Comparison of ENCODE assay signal across 8 cellular contexts in the genomic region with DNA sequence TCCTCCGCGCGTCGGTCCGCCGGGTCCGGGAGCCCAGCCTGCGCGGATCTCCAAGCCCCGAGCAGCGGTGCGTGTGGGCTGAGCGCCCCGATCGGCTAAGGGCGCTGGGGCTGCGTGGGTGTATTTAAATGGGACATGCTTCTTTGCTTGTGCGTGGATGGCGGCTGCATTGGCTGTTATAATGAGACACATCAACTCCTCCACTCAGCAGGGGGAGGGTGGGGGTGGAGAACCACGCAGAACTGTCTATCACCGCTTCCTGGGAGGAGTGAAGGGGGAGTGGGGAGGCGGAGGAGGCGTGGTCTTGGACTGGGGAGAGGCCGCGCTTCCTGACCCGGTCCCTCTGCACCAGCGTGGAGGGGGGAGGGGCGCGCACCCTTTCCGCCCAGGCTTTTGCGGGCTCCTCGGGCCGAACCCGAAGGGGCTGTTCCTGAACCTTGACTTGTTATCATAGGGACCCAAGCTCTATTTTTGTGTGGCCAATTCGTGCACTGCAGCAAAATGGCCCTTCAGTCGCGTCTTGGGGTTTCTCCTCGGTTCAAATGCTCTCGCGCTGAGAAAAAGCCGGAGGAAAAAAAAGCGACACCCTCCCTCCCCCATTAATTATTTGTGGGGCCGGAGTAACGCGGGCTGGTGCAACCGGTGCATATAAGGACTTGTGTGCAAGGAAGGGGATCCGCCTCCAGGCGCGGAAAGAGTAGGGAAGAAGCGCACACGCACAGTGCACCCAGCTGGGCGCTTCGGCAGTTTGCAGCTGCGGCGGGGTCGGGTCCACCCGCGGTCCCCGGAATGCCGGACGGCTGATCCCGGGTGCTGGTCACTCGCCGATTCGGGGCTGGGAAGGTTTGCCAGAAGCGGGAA. TPM values are rescaled to one million over a fixed set of nuclear protein-coding genes. Genes with fewer than 3 reads are reported as not detected.
A peak's percentile ranks its signal among the peaks of the same experiment; 100 is the strongest.
DNase-seq lines count a peak whose midpoint lies in the region; ATAC-seq and TF ChIP-seq lines count a peak whose summit lies in the region.

Gene TNIK (minus strand): TSS at position 180 of the 861 bp plus-strand sequence. CDS start 342 bp downstream, outside the sequence.

- peak; percentile 90 for DNase-seq in NCI-H1105 treated with DMSO at 0.1 percent for 48 hours (lab: John Stamatoyannopoulos, UW)
- DNase-seq in T-helper 1 cell, result peak; percentile 91 to 95 (median 94)
- peak; percentile 97 for DNase-seq in amniotic epithelial cell (ENCODE audit: low read depth)
- peak; percentile 91 for DNase-seq in left cardiac atrium
- DNase-seq in prostate gland (ENCODE audit: low spot score), result peak; percentile 80

- TF ChIP-seq CTCF in GM12873 (IDR thresholded peaks at IDR 0.05; ENCODE audit: insufficient read depth, low read depth, low read length, missing control alignments) (peak; percentile 48), prostate gland (IDR thresholded peaks at IDR 0.05) (peak in 2 of 4 experiments; percentile 4 to 40)

- peaks cover 5% of the 10 kb centered on the region for H3K27me3 ChIP-seq in prostate gland (replicated peaks; ENCODE audit: insufficient read depth)

- intact Hi-C loops in left cardiac atrium (cut with DNase I) (no loop called here), prostate gland (cut with DNase I) (loop anchor here (5.0 kb wide), 1 partner anchor 273 kb away; no protein-coding TSS in a partner anchor)

- H3K4me3 ChIP-seq in prostate gland, result peak within 1 kb of the TSS; percentile 59 to 61
- H3K4me3 ChIP-seq in urinary bladder (ENCODE audit: low read depth, low read length), result peak within 1 kb of the TSS; percentile 71

- under 1% methylated on average over 47 of the region's 66 CpGs for WGBS in prostate gland
- under 1% methylated on average over 66 of the region's 66 CpGs for whole genome bisulfite sequencing in urinary bladder

- H3K36me3 ChIP-seq in prostate gland (no peaks in the 10 kb centered on the region), urinary bladder (ENCODE audit: insufficient read depth) (no peaks in the 10 kb centered on the region)

- peak; percentile 39 for TF ChIP-seq POLR2A in prostate gland (IDR thresholded peaks at IDR 0.05)

- peak within 1 kb of the TSS; percentile 52 to 66 for H3K27ac ChIP-seq in prostate gland
- H3K27ac ChIP-seq in urinary bladder (ENCODE audit: low read depth), result no peak within 1 kb of the TSS

- H3K4me1 ChIP-seq in prostate gland (replicated peaks), result no peaks in the 10 kb centered on the region
- no peaks in the 10 kb centered on the region for H3K4me1 ChIP-seq in urinary bladder (ENCODE audit: insufficient read depth)

- H3K9me3 ChIP-seq in prostate gland, result no peaks in the 10 kb centered on the region

- peak; percentile 82 for ATAC-seq in HG02610 (IDR thresholded peaks at IDR 0.05; ENCODE audit: unreplicated experiment)
- ATAC-seq in left cardiac atrium, result peak; percentile 97 to 98

RNA-seq across cellular contexts. Expression of gene TNIK, which starts in this region (rescaled TPM):
- total RNA-seq in left cardiac atrium (10 to 100 TPM; 13.6 to 16.0 TPM), prostate gland (10 to 100 TPM in 1 of 2 donors, 1 to 10 TPM in 1; 5.6 to 47.1 TPM), urinary bladder (26.6 TPM)
- polyA plus RNA-seq in urinary bladder, result 6.5 TPM
